Comparison of ENCODE assay signal across 8 cellular contexts in the genomic region with DNA sequence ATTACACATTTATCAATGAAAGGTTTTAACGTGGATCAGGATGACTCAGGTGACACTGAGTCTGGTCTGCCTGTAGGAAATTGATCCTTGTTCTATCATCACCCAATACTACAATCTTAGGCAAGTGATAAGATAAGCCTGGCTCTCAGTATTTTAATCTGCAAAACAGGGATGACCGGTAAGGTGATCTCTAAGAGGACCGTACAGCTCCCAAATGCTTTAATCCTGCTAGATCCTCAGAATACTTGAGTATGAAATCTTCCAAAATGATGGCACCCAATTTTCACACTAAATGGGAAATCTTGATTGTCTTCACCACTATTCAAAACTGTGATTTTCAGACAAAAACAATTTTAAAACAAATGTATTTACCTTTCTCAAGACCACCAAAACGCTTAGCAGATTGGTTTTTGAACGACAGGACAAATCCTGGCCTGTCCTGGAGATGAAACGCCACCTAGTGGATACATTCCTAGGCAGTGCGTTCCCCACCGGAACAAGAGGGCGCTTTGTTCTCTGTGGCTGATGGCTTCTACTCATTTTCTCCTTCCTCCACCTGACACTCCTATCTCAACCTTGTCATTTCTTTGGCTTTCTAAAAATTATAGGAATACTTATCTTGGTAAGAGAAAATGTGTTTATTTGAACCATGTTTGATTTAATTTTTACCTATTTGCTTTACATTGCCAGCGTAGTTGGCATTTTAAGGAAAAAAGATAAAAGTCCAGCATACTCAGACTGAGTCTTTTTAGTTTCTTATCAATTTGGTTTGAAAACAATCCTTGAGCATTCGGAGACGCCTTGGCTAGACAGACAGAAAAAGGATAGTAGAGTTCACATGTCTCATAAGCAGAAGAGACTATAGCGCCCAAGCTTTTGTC. TPM values are rescaled to one million over a fixed set of nuclear protein-coding genes. Genes with fewer than 3 reads are reported as not detected.
DNase-seq lines count a peak whose midpoint lies in the region; ATAC-seq and TF ChIP-seq lines count a peak whose summit lies in the region.

No MANE protein-coding gene starts in this region.

- ATAC-seq in HG03108 (IDR thresholded peaks at IDR 0.05; ENCODE audit: unreplicated experiment): no peak

- no peak overlapping the region for H3K4me3 ChIP-seq in astrocyte of the spinal cord (ENCODE audit: low read depth, low read length)

- TF ChIP-seq CTCF in GM10266 (IDR thresholded peaks at IDR 0.05; ENCODE audit: control insufficient read depth, insufficient read depth, low read depth, missing control alignments): peak; percentile 82
- peak; percentile 94 for TF ChIP-seq CTCF in astrocyte of the spinal cord (IDR thresholded peaks at IDR 0.05; ENCODE audit: low read depth, low read length)

- in situ Hi-C loops in astrocyte of the spinal cord (cut with HindIII; ENCODE audit: low sequenced_read_pairs): no loop called here

- DNase-seq in GM10266 (ENCODE audit: extremely low spot score) (peak; percentile 67), H4 (ENCODE audit: low spot score) (peak; percentile 58), M059J (ENCODE audit: low read depth) (peak; percentile 50), T-helper 9 cell (peak; percentile 19), astrocyte of the spinal cord (ENCODE audit: low read depth, low spot score) (peak; percentile 69), iPS DF 19.7 (ENCODE audit: low read depth, low spot score) (peak; percentile 71), smooth muscle cell of the brain vasculature (ENCODE audit: low read depth, low spot score) (peak; percentile 18)

RNA-seq across cellular contexts. Expression of gene VCAN, which starts 41.2 kb away (rescaled TPM):
- 13.0 and 14.4 TPM in 2 replicates for total RNA-seq in H4 (2014; rRNA removed; shearing (Covaris generic))
- total RNA-seq in M059J (2014; rRNA removed; shearing (Covaris generic)): 42.5 and 84.4 TPM in 2 replicates

Comparison
In these comparisons a context has a peak if more than half of its experiments do, and no peak if none do; other contexts are left out.
1. DNase-seq: peak in every context shown above with its lines; median percentile 71 in iPS DF 19.7; 69 in astrocyte of the spinal cord; 67 in GM10266; 58 in H4; 50 in M059J; 19 in T-helper 9 cell; 18 in smooth muscle cell of the brain vasculature.